Comparison of ENCODE assay signal across 24 cellular contexts in genomic region chr5:36371366-36371765, GRCh38.
"Had no signal": no experiment of that assay in that cellular context is flagged by ENCODE, and none has a peak within 500 bp of the region (broad histone marks: within the 10 kb centered on the region; RNA-seq: fewer than 3 reads in every experiment).

No MANE protein-coding gene starts in this region.

- ATAC-seq: left colon; left lung; lower lobe of right lung; naive thymus-derived CD8-positive, alpha-beta T cell; pancreas; right lobe of liver; stimulated activated memory B cell treated with anti-CD40 and anti-IgM and Interleukin-4, amounts not matched to agents 10 μg/mL and 1 μg/mL and 100 μg/mL, for 72 hours; stimulated activated naive CD8-positive, alpha-beta T cell treated with anti-CD3 and anti-CD28 coated beads, Interleukin-15, amount 100 ng/mL, for 72 hours had no signal

- DNase-seq: immature natural killer cell; kidney; left colon; left lung; lower lobe of right lung; mammary epithelial cell; mesenchymal stem cell; naive thymus-derived CD8-positive, alpha-beta T cell; nucleus accumbens; pancreas; posterior cingulate gyrus; right lobe of liver; stimulated activated CD4-positive, alpha-beta T cell treated with anti-CD3 and anti-CD28 coated beads, Interleukin-1b, Interleukin-23, amount 100 ng/mL, for 48 hours; stimulated activated CD4-positive, alpha-beta T cell treated with anti-CD3 and anti-CD28 coated beads, Interleukin-2, amount 100 ng/mL, for 48 hours; stimulated activated CD4-positive, alpha-beta T cell treated with anti-CD3 and anti-CD28 coated beads, Interleukin-4, amount 100 ng/mL, for 4 hours; stimulated activated CD8-positive, alpha-beta memory T cell treated with anti-CD3 and anti-CD28 coated beads, Interleukin-4, amount 100 ng/mL, for 48 hours; stimulated activated naive CD4-positive, alpha-beta T cell treated with Interleukin-2 at 50 U/mL for 16 hours; stimulated activated naive CD8-positive, alpha-beta T cell treated with anti-CD3 and anti-CD28 coated beads, Interleukin-15, amount 100 ng/mL, for 72 hours; substantia nigra; uterus had no signal

- H3K9me3 ChIP-seq: left lung, lower lobe of right lung, pancreas, right atrium auricular region, right lobe of liver, tibial nerve, uterus had no signal

- H3K4me1 ChIP-seq: uterus had no signal

- H3K27ac ChIP-seq: left lung, lower lobe of right lung, pancreas, right atrium auricular region, right lobe of liver, tibial nerve, uterus had no signal

- H3K27me3 ChIP-seq: left lung, pancreas, right atrium auricular region, right lobe of liver, tibial nerve, uterus had no signal

- H3K36me3 ChIP-seq: left lung, lower lobe of right lung, pancreas, right atrium auricular region, right lobe of liver, tibial nerve, uterus had no signal

- H3K4me3 ChIP-seq: left lung, lower lobe of right lung, pancreas, right atrium auricular region, right lobe of liver, smooth muscle cell, tibial nerve, uterus had no signal
